ENCODE assay signal across 24 cellular contexts in genomic region chr4:147960971-147961370, GRCh38.
DNase-seq lines count a peak whose midpoint lies in the region; ATAC-seq and TF ChIP-seq lines count a peak whose summit lies in the region.
"Had no signal": no experiment of that assay in that cellular context is flagged by ENCODE, and none has a peak within 500 bp of the region (broad histone marks: within the 10 kb centered on the region; RNA-seq: fewer than 3 reads in every experiment).

No MANE protein-coding gene starts in this region.

- no peaks in the 10 kb centered on the region for H3K79me1 ChIP-seq in H9 (ENCODE audit: insufficient read depth, low read depth, low read length, poor library complexity, severe bottlenecking)

- no peak overlapping the region for H4K91ac ChIP-seq in H9 (ENCODE audit: insufficient read length, low read depth, low read length)

- H3K23ac ChIP-seq in H9 (ENCODE audit: insufficient read length, low read depth, low read length): no peak overlapping the region

- no peak overlapping the region for H3K18ac ChIP-seq in H9 (ENCODE audit: insufficient read length, low read depth, low read length)

- peaks cover 0 to 4% of the 10 kb centered on the region in 2 donors for H3K9me3 Mint-ChIP-seq in stimulated activated naive CD8-positive, alpha-beta T cell treated with anti-CD3 and anti-CD28 coated beads, Interleukin-15, amount 100 ng/mL, for 72 hours
- H3K9me3 Mint-ChIP-seq in H9: no peaks in the 10 kb centered on the region
- H3K9me3 Mint-ChIP-seq: mesothelial cell of epicardium, neural crest cell had no signal

- H2BK120ac ChIP-seq in H9 (ENCODE audit: low read depth, low read length, poor library complexity, severe bottlenecking): no peak overlapping the region

- H4K8ac ChIP-seq in H9 (replicated peaks; ENCODE audit: insufficient read length, low read depth, low read length): no peak overlapping the region

- H4K20me1 ChIP-seq in H9 (ENCODE audit: control insufficient read depth, insufficient read depth, insufficient read length): no peaks in the 10 kb centered on the region

- TF ChIP-seq POLR2A in sigmoid colon (IDR thresholded peaks at IDR 0.05): no peak

- DNase-seq in mucosa of descending colon (no peak), sigmoid colon (no peak), H9 (no peak)
- no peak for DNase-seq in stimulated activated naive CD8-positive, alpha-beta T cell treated with anti-CD3 and anti-CD28 coated beads, Interleukin-15, amount 100 ng/mL, for 72 hours
- DNase-seq: activated CD4-positive, alpha-beta T cell treated with anti-CD3 and anti-CD28 coated beads for 4 hours; activated effector memory CD4-positive, alpha-beta T cell treated with Interleukin-2 at 50 U/mL for 16 hours; AML-193; cortex of kidney; foreskin fibroblast; hypothalamus; KG1; left cardiac atrium; NCI-H1048; NCI-H2029 treated with DMSO at 0.1 percent for 48 hours; NCI-H446 treated with DMSO at 0.1 percent for 48 hours; SW 1271; tibial artery had no signal

- peaks cover 7% of the 10 kb centered on the region for H3K4me1 ChIP-seq in mucosa of descending colon (ENCODE audit: low read depth)
- H3K4me1 ChIP-seq in sigmoid colon: peaks cover 0 to 37% (median 10%) of the 10 kb centered on the region in 4 donors
- peaks cover 8% of the 10 kb centered on the region; the same call in 1 of the 2 replicates for H3K4me1 ChIP-seq in H9 (ENCODE audit: insufficient read depth, low read length)

- H3K27ac Mint-ChIP-seq in stimulated activated naive CD8-positive, alpha-beta T cell treated with anti-CD3 and anti-CD28 coated beads, Interleukin-15, amount 100 ng/mL, for 72 hours: no peak overlapping the region
- H3K27ac Mint-ChIP-seq in H9: no peak overlapping the region
- H3K27ac Mint-ChIP-seq: mesothelial cell of epicardium had no signal

- H2BK15ac ChIP-seq in H9 (ENCODE audit: low read depth, low read length): no peak overlapping the region

- H2BK5ac ChIP-seq in H9 (ENCODE audit: insufficient read length, low read length): no peak overlapping the region

- H3K4me2 ChIP-seq in H9 (ENCODE audit: insufficient read depth, insufficient read length, low read length): no peak overlapping the region

- 34 to 71% methylated on average over 5 of the region's 5 CpGs for WGBS in sigmoid colon, 2 donors
- no CpG with 5 or more reads among the region's 5 CpGs for whole genome bisulfite sequencing in H9 (ENCODE audit: extremely low coverage, insufficient read length, low lambda C conversion rate)

- H3K36me3 Mint-ChIP-seq in H9 (ENCODE audit: insufficient read depth in 1 of 3, low read depth in 3 of 3): no peaks in the 10 kb centered on the region

- no peak overlapping the region for H3K14ac ChIP-seq in H9 (ENCODE audit: insufficient read depth, low read length)

- no peak for TF ChIP-seq EP300 in sigmoid colon (IDR thresholded peaks at IDR 0.05)

- no peaks in the 10 kb centered on the region for H3K36me3 ChIP-seq in mucosa of descending colon (ENCODE audit: low read depth)
- peaks cover 0 to 22% (median 7%) of the 10 kb centered on the region in 4 donors for H3K36me3 ChIP-seq in sigmoid colon
- H3K36me3 ChIP-seq: breast epithelium had no signal

- no peak overlapping the region for H2BK12ac ChIP-seq in H9 (ENCODE audit: insufficient read length, low read depth, low read length)

- ATAC-seq in GM19395 (IDR thresholded peaks at IDR 0.05; ENCODE audit: unreplicated experiment) (peak; percentile 78), GM21825 (IDR thresholded peaks at IDR 0.05; ENCODE audit: unreplicated experiment) (peak; percentile 75), HG03159 (IDR thresholded peaks at IDR 0.05; ENCODE audit: unreplicated experiment) (peak; percentile 80), mucosa of descending colon (peak; percentile 35), HG03095 (IDR thresholded peaks at IDR 0.05; ENCODE audit: unreplicated experiment) (no peak)
- no peak for ATAC-seq in stimulated activated naive CD8-positive, alpha-beta T cell treated with anti-CD3 and anti-CD28 coated beads, Interleukin-15, amount 100 ng/mL, for 72 hours
- ATAC-seq: left cardiac atrium had no signal

- no peak overlapping the region for H3K9ac ChIP-seq in H9 (ENCODE audit: extremely low read depth, insufficient read length, low read length)

- H3K4me1 Mint-ChIP-seq in stimulated activated naive CD8-positive, alpha-beta T cell treated with anti-CD3 and anti-CD28 coated beads, Interleukin-15, amount 100 ng/mL, for 72 hours: no peaks in the 10 kb centered on the region
- peaks cover 30% of the 10 kb centered on the region in 2 experiments for H3K4me1 Mint-ChIP-seq in H9
- H3K4me1 Mint-ChIP-seq: neural crest cell had no signal

- no peaks in the 10 kb centered on the region for H3K79me2 ChIP-seq in H9 (ENCODE audit: insufficient read depth, low read length)

- no peak overlapping the region for H2AK5ac ChIP-seq in H9 (ENCODE audit: insufficient read length, low read length)

- H3K27ac ChIP-seq in sigmoid colon (no peak overlapping the region), H9 (ENCODE audit: insufficient read length, low read depth, low read length) (no peak overlapping the region)
- H3K27ac ChIP-seq: breast epithelium, tibial artery had no signal

- H3K56ac ChIP-seq in H9 (ENCODE audit: insufficient read length, low read depth, low read length): no peak overlapping the region

- no peak overlapping the region for H3K4me3 Mint-ChIP-seq in stimulated activated naive CD8-positive, alpha-beta T cell treated with anti-CD3 and anti-CD28 coated beads, Interleukin-15, amount 100 ng/mL, for 72 hours
- no peak overlapping the region for H3K4me3 Mint-ChIP-seq in H9
- H3K4me3 Mint-ChIP-seq: mesothelial cell of epicardium, neural crest cell had no signal

- H2BK20ac ChIP-seq in H9 (ENCODE audit: low read depth, low read length, poor library complexity, severe bottlenecking): no peak overlapping the region

- H3K27me3 ChIP-seq in sigmoid colon: no peaks in the 10 kb centered on the region
- H3K27me3 ChIP-seq in H9 (ENCODE audit: insufficient read depth, low read length): no peaks in the 10 kb centered on the region
- H3K27me3 ChIP-seq: breast epithelium, tibial artery had no signal

- no peak overlapping the region for H2AFZ ChIP-seq in H9 (ENCODE audit: low read length)

- no peaks in the 10 kb centered on the region for H3K23me2 ChIP-seq in H9 (ENCODE audit: insufficient read length, low read depth, low read length, poor library complexity, severe bottlenecking)

- no peaks in the 10 kb centered on the region for H3K9me3 ChIP-seq in mucosa of descending colon
- no peaks in the 10 kb centered on the region for H3K9me3 ChIP-seq in sigmoid colon
- no peaks in the 10 kb centered on the region for H3K9me3 ChIP-seq in H9 (ENCODE audit: control insufficient read depth, low read depth, low read length)
- H3K9me3 ChIP-seq: breast epithelium, tibial artery had no signal

- H3K27me3 Mint-ChIP-seq in stimulated activated naive CD8-positive, alpha-beta T cell treated with anti-CD3 and anti-CD28 coated beads, Interleukin-15, amount 100 ng/mL, for 72 hours: no peaks in the 10 kb centered on the region
- H3K27me3 Mint-ChIP-seq in H9 (ENCODE audit: low read depth): no peaks in the 10 kb centered on the region

- H3T11ph ChIP-seq in H9 (ENCODE audit: low read length): no peak overlapping the region

- TF ChIP-seq CTCF in mucosa of descending colon (IDR thresholded peaks at IDR 0.05) (no peak), sigmoid colon (IDR thresholded peaks at IDR 0.05) (no peak), H9 (conservative IDR thresholded peaks at IDR 0.05) (no peak)

- no peak overlapping the region for H3K4ac ChIP-seq in H9 (ENCODE audit: low read depth, low read length)

- H3K4me3 ChIP-seq in mucosa of descending colon (no peak overlapping the region), sigmoid colon (no peak overlapping the region)
- H3K4me3 ChIP-seq: breast epithelium, tibial artery had no signal

- H4K5ac ChIP-seq in H9 (ENCODE audit: insufficient read length, low read depth, low read length): no peak overlapping the region

- intact Hi-C loops in mucosa of descending colon (cut with DNase I, micrococcal nuclease): no loop called here
- intact Hi-C loops in sigmoid colon (cut with DNase I): no loop called here

Comparison
In these comparisons a context has a peak if more than half of its experiments do, and no peak if none do; other contexts are left out.
1. ATAC-seq: peak in GM19395 (single experiment), GM21825 (single experiment), HG03159 (single experiment) and mucosa of descending colon (single experiment); none in stimulated activated naive CD8-positive, alpha-beta T cell treated with anti-CD3 and anti-CD28 coated beads, Interleukin-15, amount 100 ng/mL, for 72 hours (single experiment) and HG03095 (single experiment).